In genomic region chr15:74904190-74904805, GRCh38 we compare ENCODE assay signal across 15 cellular contexts. TPM values are rescaled to one million over a fixed set of nuclear protein-coding genes. Genes with fewer than 3 reads are reported as not detected.
DNase-seq lines count a peak whose midpoint lies in the region; ATAC-seq and TF ChIP-seq lines count a peak whose summit lies in the region.
"Had no signal": no experiment of that assay in that cellular context is flagged by ENCODE, and none has a peak within 500 bp of the region (broad histone marks: within the 10 kb centered on the region; RNA-seq: fewer than 3 reads in every experiment).

No MANE protein-coding gene starts in this region.

- H3K27me3 Mint-ChIP-seq in activated naive CD4-positive, alpha-beta T cell treated with anti-CD3 and anti-CD28 coated beads for 36 hours (ENCODE audit: low read depth), result no peaks in the 10 kb centered on the region

- H3K36me3 ChIP-seq in adipocyte (ENCODE audit: control insufficient read depth, insufficient read depth, low read length, severe bottlenecking) (peaks cover 56% of the 10 kb centered on the region), osteoblast (ENCODE audit: insufficient read depth, low read length) (peaks cover 49% of the 10 kb centered on the region)

- peak overlapping the region; percentile 99 for H3K9ac ChIP-seq in adipocyte (ENCODE audit: low read length)

- ATAC-seq in activated naive CD4-positive, alpha-beta T cell treated with anti-CD3 and anti-CD28 coated beads, Interleukin-2, amount 50 U/mL, for 72 hours, result no peak
- no peak for ATAC-seq in GM19324 (IDR thresholded peaks at IDR 0.05; ENCODE audit: low FRiP score, unreplicated experiment)

- peaks cover 11% of the 10 kb centered on the region for H3K36me3 Mint-ChIP-seq in activated naive CD4-positive, alpha-beta T cell treated with anti-CD3 and anti-CD28 coated beads for 36 hours (ENCODE audit: low read depth)
- H3K36me3 Mint-ChIP-seq in activated naive CD4-positive, alpha-beta T cell treated with anti-CD3 and anti-CD28 coated beads, Interleukin-2, amount 50 U/mL, for 72 hours, result peaks cover 16 to 37% of the 10 kb centered on the region in 2 donors

- peaks cover 28% of the 10 kb centered on the region for H3K4me1 Mint-ChIP-seq in activated naive CD4-positive, alpha-beta T cell treated with anti-CD3 and anti-CD28 coated beads for 36 hours (ENCODE audit: low read depth)

- no peak overlapping the region for H3K27ac Mint-ChIP-seq in activated naive CD4-positive, alpha-beta T cell treated with anti-CD3 and anti-CD28 coated beads for 36 hours
- H3K27ac Mint-ChIP-seq in activated naive CD4-positive, alpha-beta T cell treated with anti-CD3 and anti-CD28 coated beads, Interleukin-2, amount 50 U/mL, for 72 hours, result peak overlapping the region in 1 of 2 donors; percentile 14

- peak overlapping the region; percentile 89 for H3K4me3 Mint-ChIP-seq in activated naive CD4-positive, alpha-beta T cell treated with anti-CD3 and anti-CD28 coated beads for 36 hours

- CTCF ChIA-PET in activated naive CD4-positive, alpha-beta T cell treated with anti-CD3 and anti-CD28 coated beads for 36 hours (lab: Charles Lee), result interaction anchor here (1.0 to 1.7 kb wide), 4 partner anchors 7 to 269 kb away, joined by 3 to 10 read pairs (median 4); no protein-coding TSS in a partner anchor

- H3K4me3 ChIP-seq in HFF-Myc (replicated peaks; ENCODE audit: low read depth, low read length) (0 out of 2 replicates have a peak overlapping the region, but pooled peaks have one; percentile 84), adipocyte (ENCODE audit: low read length) (peak overlapping the region; percentile 96), osteoblast (ENCODE audit: insufficient read depth, low read length) (no peak overlapping the region)

- no peaks in the 10 kb centered on the region for H3K9me3 Mint-ChIP-seq in activated naive CD4-positive, alpha-beta T cell treated with anti-CD3 and anti-CD28 coated beads for 36 hours
- H3K9me3 Mint-ChIP-seq in activated naive CD4-positive, alpha-beta T cell treated with anti-CD3 and anti-CD28 coated beads, Interleukin-2, amount 50 U/mL, for 72 hours, result no peaks in the 10 kb centered on the region

- H3K4me2 ChIP-seq in osteoblast (ENCODE audit: insufficient read depth, low read length), result no peak overlapping the region

- H3K27me3 ChIP-seq in adipocyte (replicated peaks; ENCODE audit: control insufficient read depth, insufficient read depth, low read length) (no peaks in the 10 kb centered on the region), osteoblast (ENCODE audit: insufficient read depth, low read length) (no peaks in the 10 kb centered on the region)
- H3K27me3 ChIP-seq: ascending aorta had no signal

- H3K79me2 ChIP-seq in osteoblast (ENCODE audit: insufficient read depth, low read length), result peaks cover 22% of the 10 kb centered on the region

- peaks cover 59% of the 10 kb centered on the region for H3K4me1 ChIP-seq in adipocyte (ENCODE audit: control insufficient read depth, insufficient read depth, low read length)
- H3K4me1 ChIP-seq in osteoblast (ENCODE audit: insufficient read depth, low read length), result peaks cover 16% of the 10 kb centered on the region

- H3K27ac ChIP-seq in osteoblast (ENCODE audit: low read depth, low read length), result peak overlapping the region; percentile 27

- TF ChIP-seq CTCF in HFF-Myc (IDR thresholded peaks at IDR 0.05; ENCODE audit: low read depth, low read length, missing control alignments) (no peak), osteoblast (IDR thresholded peaks at IDR 0.05; ENCODE audit: extremely low read depth, low read depth, low read length) (no peak)

- no peak overlapping the region for H2AFZ ChIP-seq in osteoblast (ENCODE audit: low read length)

- H3K9me3 ChIP-seq in adipocyte (ENCODE audit: control insufficient read depth, low read length) (no peaks in the 10 kb centered on the region), osteoblast (ENCODE audit: low read depth, low read length) (no peaks in the 10 kb centered on the region)
- H3K9me3 ChIP-seq: ascending aorta, prostate gland, thoracic aorta had no signal

- intact Hi-C loops in activated naive CD4-positive, alpha-beta T cell treated with anti-CD3 and anti-CD28 coated beads for 36 hours (cut with micrococcal nuclease), result no loop called here

- DNase-seq in activated naive CD4-positive, alpha-beta T cell treated with anti-CD3 and anti-CD28 coated beads for 36 hours, result no peak
- no peak for DNase-seq in activated naive CD4-positive, alpha-beta T cell treated with anti-CD3 and anti-CD28 coated beads, Interleukin-2, amount 50 U/mL, for 72 hours (ENCODE audit: low spot score in 2 of 2)
- no peak for DNase-seq in HFF-Myc (ENCODE audit: extremely low read depth, low read depth)
- no peak for DNase-seq in adipocyte (ENCODE audit: low read depth)
- no peak for DNase-seq in osteoblast (ENCODE audit: insufficient read length, low spot score, missing footprints)
- no peak for DNase-seq in NCI-H524 treated with DMSO at 0.1 percent for 48 hours (lab: John Stamatoyannopoulos, UW)
- DNase-seq in dermis blood vessel endothelial cell, result no peak
- DNase-seq: DND-41; mesendoderm; NK-92 treated with Interleukin-12 subunit alpha and Interleukin-12 subunit beta, amount 100 ng/mL, for 24 hours; SHP77 had no signal

- peaks cover 4% of the 10 kb centered on the region for H4K20me1 ChIP-seq in osteoblast (ENCODE audit: insufficient read depth, low read length)

RNA-seq across cellular contexts. Expression of gene FAM219B, which starts 2.4 kb away (rescaled TPM):
- 10 to 100 TPM; 60.3 to 63.0 TPM for total RNA-seq in activated naive CD4-positive, alpha-beta T cell treated with anti-CD3 and anti-CD28 coated beads for 36 hours
- 10 to 100 TPM; 61.7 to 66.2 TPM for total RNA-seq in activated naive CD4-positive, alpha-beta T cell treated with anti-CD3 and anti-CD28 coated beads, Interleukin-2, amount 50 U/mL, for 72 hours
- total RNA-seq in osteoblast (36.6 and 46.3 TPM in 2 replicates), dermis blood vessel endothelial cell (41.0 and 57.0 TPM in 2 replicates)

RNA-seq across cellular contexts. Expression of gene MPI, which starts 14.5 kb away (rescaled TPM):
- 10 to 100 TPM; 55.2 to 56.1 TPM for total RNA-seq in activated naive CD4-positive, alpha-beta T cell treated with anti-CD3 and anti-CD28 coated beads for 36 hours
- total RNA-seq in activated naive CD4-positive, alpha-beta T cell treated with anti-CD3 and anti-CD28 coated beads, Interleukin-2, amount 50 U/mL, for 72 hours, result 10 to 100 TPM; 22.0 to 98.0 TPM
- total RNA-seq in osteoblast (33.9 and 54.3 TPM in 2 replicates), dermis blood vessel endothelial cell (47.0 and 89.3 TPM in 2 replicates)

RNA-seq across cellular contexts. Expression of gene SCAMP2, which starts 31.1 kb away (rescaled TPM):
- total RNA-seq in activated naive CD4-positive, alpha-beta T cell treated with anti-CD3 and anti-CD28 coated beads for 36 hours, result 10 to 100 TPM; 60.6 TPM
- 10 to 100 TPM; 79.5 to 92.7 TPM for total RNA-seq in activated naive CD4-positive, alpha-beta T cell treated with anti-CD3 and anti-CD28 coated beads, Interleukin-2, amount 50 U/mL, for 72 hours
- 23.9 and 28.3 TPM in 2 replicates for total RNA-seq in osteoblast
- total RNA-seq in dermis blood vessel endothelial cell, result 32.5 and 46.0 TPM in 2 replicates

RNA-seq across cellular contexts. Expression of gene COX5A, which starts 33.6 kb away (rescaled TPM):
- 100 to 1,000 TPM; 346 to 348 TPM for total RNA-seq in activated naive CD4-positive, alpha-beta T cell treated with anti-CD3 and anti-CD28 coated beads for 36 hours
- total RNA-seq in activated naive CD4-positive, alpha-beta T cell treated with anti-CD3 and anti-CD28 coated beads, Interleukin-2, amount 50 U/mL, for 72 hours, result 100 to 1,000 TPM; 314 to 323 TPM
- total RNA-seq in osteoblast (27.1 and 38.9 TPM in 2 replicates), dermis blood vessel endothelial cell (47.5 and 79.2 TPM in 2 replicates)

RNA-seq across cellular contexts. Expression of gene RPP25, which starts 52.3 kb away (rescaled TPM):
- total RNA-seq in activated naive CD4-positive, alpha-beta T cell treated with anti-CD3 and anti-CD28 coated beads for 36 hours, result 1 to 10 TPM; 3.5 to 3.7 TPM
- 1 to 10 TPM; 3.4 to 6.6 TPM for total RNA-seq in activated naive CD4-positive, alpha-beta T cell treated with anti-CD3 and anti-CD28 coated beads, Interleukin-2, amount 50 U/mL, for 72 hours
- total RNA-seq in osteoblast (6.2 and 6.9 TPM in 2 replicates), dermis blood vessel endothelial cell (25.8 and 31.1 TPM in 2 replicates)
